13 cellular contexts compared by ENCODE assay signal in genomic region chr22:22935056-22935545, GRCh38. TPM values are rescaled to one million over a fixed set of nuclear protein-coding genes. Genes with fewer than 3 reads are reported as not detected.
A peak's percentile ranks its signal among the peaks of the same experiment; 100 is the strongest.
DNase-seq lines count a peak whose midpoint lies in the region; ATAC-seq, FAIRE-seq and TF ChIP-seq lines count a peak whose summit lies in the region.
"Had no signal": no experiment of that assay in that cellular context is flagged by ENCODE, and none has a peak within 500 bp of the region (broad histone marks: within the 10 kb centered on the region; RNA-seq: fewer than 3 reads in every experiment).

No MANE protein-coding gene starts in this region.

- peaks cover 71% of the 10 kb centered on the region for H3K4me1 Mint-ChIP-seq in memory B cell
- peaks cover 5% of the 10 kb centered on the region for H3K4me1 Mint-ChIP-seq in WTC11

- no peaks in the 10 kb centered on the region for H3K9me3 ChIP-seq in esophagus squamous epithelium
- H3K9me3 ChIP-seq: ovary had no signal

- peak overlapping the region; percentile 95 for H3K27ac Mint-ChIP-seq in memory B cell
- H3K27ac Mint-ChIP-seq in WTC11, result no peak overlapping the region

- no peak for DNase-seq in memory B cell (ENCODE audit: low spot score in 2 of 2)
- DNase-seq in GM12892 (ENCODE audit: insufficient read length), result no peak
- no peak for DNase-seq in iPS-NIHi7 (ENCODE audit: extremely low spot score)
- no peak for DNase-seq in WTC11 (ENCODE audit: low spot score)
- no peak for DNase-seq in esophagus squamous epithelium (lab: John Stamatoyannopoulos, UW)
- DNase-seq: activated CD4-positive, alpha-beta T cell treated with anti-CD3 and anti-CD28 coated beads, Interleukin-2, amount 50 U/mL, for 4 hours; DMS 273 treated with DMSO at 0.1 percent for 48 hours; left cardiac atrium; ovary had no signal

- WGBS in esophagus squamous epithelium, 2 donors, result 80% methylated on average over 1 of the region's 3 CpGs; no CpG with 5 or more reads in 1 of the 2 donors

- ATAC-seq in GM18873 (IDR thresholded peaks at IDR 0.05; ENCODE audit: low FRiP score, unreplicated experiment) (peak; percentile 10), GM21619 (IDR thresholded peaks at IDR 0.05; ENCODE audit: unreplicated experiment) (peak; percentile 12), HG03196 (IDR thresholded peaks at IDR 0.05; ENCODE audit: unreplicated experiment) (peak; percentile 11), memory B cell (ENCODE audit: low read depth) (peak; percentile 4), WTC11 (no peak)
- ATAC-seq: left cardiac atrium had no signal

- TF ChIP-seq POLR2A in GM12892 (IDR thresholded peaks at IDR 0.05; ENCODE audit: low read depth, low read length), result no peak
- TF ChIP-seq POLR2A in esophagus squamous epithelium (IDR thresholded peaks at IDR 0.05), result no peak

- no peak for FAIRE-seq in GM12892 (lab: Jason Lieb, UNC)
- FAIRE-seq: RCC 7860 had no signal

- H3K36me3 Mint-ChIP-seq in memory B cell (peaks cover 3% of the 10 kb centered on the region), WTC11 (no peaks in the 10 kb centered on the region)

- peaks cover 0 to 20% (median 0%) of the 10 kb centered on the region in 4 donors for H3K27me3 ChIP-seq in esophagus squamous epithelium
- H3K27me3 ChIP-seq: ovary had no signal

- H3K9me3 Mint-ChIP-seq in memory B cell (no peaks in the 10 kb centered on the region), WTC11 (no peaks in the 10 kb centered on the region)

- no peaks in the 10 kb centered on the region for H3K36me3 ChIP-seq in esophagus squamous epithelium
- H3K36me3 ChIP-seq: ovary had no signal

- TF ChIP-seq CTCF in WTC11 (IDR thresholded peaks at IDR 0.05) (no peak), esophagus squamous epithelium (IDR thresholded peaks at IDR 0.05) (no peak)

- POLR2A ChIA-PET in WTC11 (lab: Charles Lee), result interaction anchor here (1.1 kb wide), 1 partner anchor 51 kb away, joined by 6 read pairs; no protein-coding TSS in a partner anchor

- no peaks in the 10 kb centered on the region for H3K4me1 ChIP-seq in esophagus squamous epithelium

- intact Hi-C loops in esophagus squamous epithelium (cut with DNase I), result no loop called here

- H3K27ac ChIP-seq in esophagus squamous epithelium, result no peak overlapping the region
- H3K27ac ChIP-seq: ovary had no signal

- H3K4me3 Mint-ChIP-seq in memory B cell, result peak overlapping the region; percentile 49
- H3K4me3 Mint-ChIP-seq in WTC11, result no peak overlapping the region

- H3K27me3 Mint-ChIP-seq in memory B cell, result no peaks in the 10 kb centered on the region
- peaks cover 41% of the 10 kb centered on the region for H3K27me3 Mint-ChIP-seq in WTC11 (ENCODE audit: low read depth)

- H3K4me3 ChIP-seq in esophagus squamous epithelium, result no peak overlapping the region
- H3K4me3 ChIP-seq: ovary had no signal

- CTCF ChIA-PET in WTC11 (lab: Charles Lee), result interaction anchor here (0.6 to 4.6 kb wide), 28 partner anchors 10 to 582 kb away, joined by 3 to 22 read pairs (median 5); partner anchors contain the start of genes GNAZ and IGLL5

TF ChIP-seq in WTC11, 78 proteins besides CTCF, POLR2A, EP300 and RAD21 (continues in another document):
- no peak for TF ChIP-seq ZNF671 (CRISPR knock-in tag; IDR thresholded peaks at IDR 0.05)
- no peak for TF ChIP-seq IRF1 (CRISPR knock-in tag; IDR thresholded peaks at IDR 0.05)
- TF ChIP-seq ZNF263 (CRISPR knock-in tag; IDR thresholded peaks at IDR 0.05; ENCODE audit: low read depth), result no peak
- TF ChIP-seq ZNF232 (CRISPR knock-in tag; IDR thresholded peaks at IDR 0.05), result no peak
- TF ChIP-seq SOX15 (CRISPR knock-in tag; IDR thresholded peaks at IDR 0.05), result no peak
- TF ChIP-seq, protein P1, sequence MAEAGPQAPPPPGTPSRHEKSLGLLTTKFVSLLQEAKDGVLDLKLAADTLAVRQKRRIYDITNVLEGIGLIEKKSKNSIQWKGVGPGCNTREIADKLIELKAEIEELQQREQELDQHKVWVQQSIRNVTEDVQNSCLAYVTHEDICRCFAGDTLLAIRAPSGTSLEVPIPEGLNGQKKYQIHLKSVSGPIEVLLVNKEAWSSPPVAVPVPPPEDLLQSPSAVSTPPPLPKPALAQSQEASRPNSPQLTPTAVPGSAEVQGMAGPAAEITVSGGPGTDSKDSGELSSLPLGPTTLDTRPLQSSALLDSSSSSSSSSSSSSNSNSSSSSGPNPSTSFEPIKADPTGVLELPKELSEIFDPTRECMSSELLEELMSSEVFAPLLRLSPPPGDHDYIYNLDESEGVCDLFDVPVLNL (CRISPR knock-in tag; IDR thresholded peaks at IDR 0.05; ENCODE audit: borderline replicate concordance, low read depth), result no peak
- TF ChIP-seq NR1H2 (CRISPR knock-in tag; IDR thresholded peaks at IDR 0.05), result no peak
- TF ChIP-seq ZNF317 (CRISPR knock-in tag; IDR thresholded peaks at IDR 0.05; ENCODE audit: borderline replicate concordance, low read depth), result no peak
- no peak for TF ChIP-seq ZNF416 (CRISPR knock-in tag; IDR thresholded peaks at IDR 0.05)
- TF ChIP-seq CREM (CRISPR knock-in tag; IDR thresholded peaks at IDR 0.05), result no peak
- TF ChIP-seq ZNF396 (CRISPR knock-in tag; IDR thresholded peaks at IDR 0.05; ENCODE audit: borderline replicate concordance), result no peak
- TF ChIP-seq OVOL2 (CRISPR knock-in tag; IDR thresholded peaks at IDR 0.05; ENCODE audit: borderline replicate concordance), result no peak
- TF ChIP-seq ZNF532 (CRISPR knock-in tag; IDR thresholded peaks at IDR 0.05; ENCODE audit: borderline replicate concordance), result no peak
- TF ChIP-seq JUN (CRISPR knock-in tag; IDR thresholded peaks at IDR 0.05), result no peak
- TF ChIP-seq, protein P2, sequence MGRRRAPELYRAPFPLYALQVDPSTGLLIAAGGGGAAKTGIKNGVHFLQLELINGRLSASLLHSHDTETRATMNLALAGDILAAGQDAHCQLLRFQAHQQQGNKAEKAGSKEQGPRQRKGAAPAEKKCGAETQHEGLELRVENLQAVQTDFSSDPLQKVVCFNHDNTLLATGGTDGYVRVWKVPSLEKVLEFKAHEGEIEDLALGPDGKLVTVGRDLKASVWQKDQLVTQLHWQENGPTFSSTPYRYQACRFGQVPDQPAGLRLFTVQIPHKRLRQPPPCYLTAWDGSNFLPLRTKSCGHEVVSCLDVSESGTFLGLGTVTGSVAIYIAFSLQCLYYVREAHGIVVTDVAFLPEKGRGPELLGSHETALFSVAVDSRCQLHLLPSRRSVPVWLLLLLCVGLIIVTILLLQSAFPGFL (CRISPR knock-in tag; IDR thresholded peaks at IDR 0.05; ENCODE audit: borderline replicate concordance), result no peak
- TF ChIP-seq ZNF425 (CRISPR knock-in tag; conservative IDR thresholded peaks at IDR 0.05), result no peak
- TF ChIP-seq SMAD4 (CRISPR knock-in tag; IDR thresholded peaks at IDR 0.05), result no peak

RNA-seq across cellular contexts. Expression of gene IGLL5, which starts 47.5 kb away (rescaled TPM):
- 20.3 TPM for polyA plus RNA-seq in GM12892 (2012; ENCODE audit: missing spikeins)
- total RNA-seq in WTC11 (2021) (not detected in 3 replicates), esophagus squamous epithelium (10 to 100 TPM in 1 of 4 donors, 1 to 10 TPM in 1, not detected in 2; 5.0 to 20.7 TPM)
